12 cellular contexts compared by ENCODE assay signal in genomic region chr5:168165977-168166376, GRCh38.
"Had no signal": no experiment of that assay in that cellular context is flagged by ENCODE, and none has a peak within 500 bp of the region (broad histone marks: within the 10 kb centered on the region; RNA-seq: fewer than 3 reads in every experiment).

No MANE protein-coding gene starts in this region.

- H3K27ac Mint-ChIP-seq: activated CD4-positive, alpha-beta memory T cell treated with anti-CD3 and anti-CD28 coated beads, Interleukin-2, amount 10 ng/mL, durations not matched to agents 7 days and 5 days; mesothelial cell of epicardium; stimulated activated naive CD8-positive, alpha-beta T cell treated with anti-CD3 and anti-CD28 coated beads, Interleukin-15, amount 100 ng/mL, for 72 hours; T-cell had no signal

- H3K9me3 Mint-ChIP-seq: activated CD4-positive, alpha-beta memory T cell treated with anti-CD3 and anti-CD28 coated beads, Interleukin-2, amount 10 ng/mL, durations not matched to agents 7 days and 5 days; activated T-cell treated with anti-CD3 and anti-CD28 coated beads, Interleukin-2, amount 50 U/mL, for 4 hours; mesothelial cell of epicardium; stimulated activated naive CD8-positive, alpha-beta T cell treated with anti-CD3 and anti-CD28 coated beads, Interleukin-15, amount 100 ng/mL, for 72 hours had no signal

- H3K36me3 Mint-ChIP-seq: mesothelial cell of epicardium, T-cell had no signal

- ATAC-seq: activated T-cell treated with anti-CD3 and anti-CD28 coated beads, Interleukin-2, amount 50 U/mL, for 4 hours; gastrocnemius medialis; stimulated activated naive CD8-positive, alpha-beta T cell treated with anti-CD3 and anti-CD28 coated beads, Interleukin-15, amount 100 ng/mL, for 72 hours; T-cell had no signal

- H3K4me1 ChIP-seq: gastrocnemius medialis had no signal

- DNase-seq: activated CD4-positive, alpha-beta memory T cell treated with anti-CD3 and anti-CD28 coated beads, Interleukin-2, amount 10 ng/mL, durations not matched to agents 7 days and 5 days; activated effector memory CD4-positive, alpha-beta T cell treated with Interleukin-2 at 50 U/mL for 16 hours; activated naive CD4-positive, alpha-beta T cell treated with anti-CD3 and anti-CD28 coated beads, Interleukin-2, amount 50 U/mL, for 16 hours; activated T-cell treated with anti-CD3 and anti-CD28 coated beads, Interleukin-2, amount 50 U/mL, for 4 hours; dorsolateral prefrontal cortex; erythroblast; gastrocnemius medialis; ovary; stimulated activated CD4-positive, alpha-beta T cell treated with anti-CD3 and anti-CD28 coated beads, Interleukin-1b, Interleukin-23, amount 100 ng/mL, for 48 hours; stimulated activated naive CD8-positive, alpha-beta T cell treated with anti-CD3 and anti-CD28 coated beads, Interleukin-15, amount 100 ng/mL, for 72 hours; T-cell had no signal

- H3K4me3 Mint-ChIP-seq: activated CD4-positive, alpha-beta memory T cell treated with anti-CD3 and anti-CD28 coated beads, Interleukin-2, amount 10 ng/mL, durations not matched to agents 7 days and 5 days; activated T-cell treated with anti-CD3 and anti-CD28 coated beads, Interleukin-2, amount 50 U/mL, for 4 hours; mesothelial cell of epicardium; stimulated activated naive CD8-positive, alpha-beta T cell treated with anti-CD3 and anti-CD28 coated beads, Interleukin-15, amount 100 ng/mL, for 72 hours; T-cell had no signal

- H3K9me3 ChIP-seq: gastrocnemius medialis, ovary had no signal

- H3K27ac ChIP-seq: dorsolateral prefrontal cortex, gastrocnemius medialis, ovary had no signal

- H3K4me1 Mint-ChIP-seq: stimulated activated naive CD8-positive, alpha-beta T cell treated with anti-CD3 and anti-CD28 coated beads, Interleukin-15, amount 100 ng/mL, for 72 hours had no signal

- H3K4me3 ChIP-seq: gastrocnemius medialis, ovary had no signal

- H3K36me3 ChIP-seq: gastrocnemius medialis, ovary had no signal

- H3K27me3 ChIP-seq: dorsolateral prefrontal cortex, gastrocnemius medialis, ovary had no signal
